7 cellular contexts compared by ENCODE assay signal in the genomic region with DNA sequence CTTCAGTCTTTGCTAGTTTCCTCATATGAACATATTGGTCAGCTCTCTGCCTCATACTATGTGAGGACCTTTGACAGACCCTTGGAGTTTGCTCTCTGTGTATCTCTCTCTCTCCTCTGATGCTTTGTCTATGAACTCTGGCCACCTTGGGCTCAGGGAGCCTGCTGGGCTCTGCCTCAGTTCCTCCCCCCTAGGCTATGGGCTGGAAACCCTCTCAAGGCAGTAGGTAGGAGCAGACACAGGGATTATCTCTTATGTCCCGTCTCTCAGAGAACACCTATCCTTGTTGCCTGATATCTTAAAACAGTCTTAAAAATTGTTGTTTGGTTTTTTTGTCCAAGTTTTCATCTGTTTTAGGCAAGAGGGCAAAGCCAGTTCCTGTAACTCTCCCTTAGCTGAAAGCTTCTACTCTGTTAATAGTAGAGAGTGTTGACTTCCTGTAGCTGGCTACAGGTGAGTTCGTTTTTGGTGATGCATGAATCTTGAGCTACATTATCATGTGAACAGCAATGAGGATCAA.
"Had no signal": no experiment of that assay in that cellular context is flagged by ENCODE, and none has a peak within 500 bp of the region (broad histone marks: within the 10 kb centered on the region; RNA-seq: fewer than 3 reads in every experiment).

No MANE protein-coding gene starts in this region.

- H3K9ac ChIP-seq: KMS-11 had no signal

- H3K27ac ChIP-seq: HL-60, KMS-11 had no signal

- ATAC-seq: HepG2 had no signal

- H3K27ac Mint-ChIP-seq: IgD-negative memory B cell had no signal

- H3K4me2 ChIP-seq: KMS-11 had no signal

- DNase-seq: IMR-90, KBM-7, KG1 had no signal

- FAIRE-seq: HepG2 had no signal
